ENCODE assay signal across 31 cellular contexts in genomic region chr5:1890296-1890695, GRCh38. TPM values are rescaled to one million over a fixed set of nuclear protein-coding genes. Genes with fewer than 3 reads are reported as not detected.
"Had no signal": no experiment of that assay in that cellular context is flagged by ENCODE, and none has a peak within 500 bp of the region (broad histone marks: within the 10 kb centered on the region; RNA-seq: fewer than 3 reads in every experiment).

No MANE protein-coding gene starts in this region.

- H3K27ac ChIP-seq: heart right ventricle, left lung, neutrophil, parathyroid adenoma, testis, tibial artery had no signal

- H3K4me1 ChIP-seq: left lung, parathyroid adenoma, testis had no signal

- H3K4me3 ChIP-seq: esophagus squamous epithelium, heart right ventricle, left lung, lung, smooth muscle cell, testis, tibial artery had no signal

- H3K36me3 ChIP-seq: esophagus squamous epithelium, heart right ventricle, left lung, neutrophil, tibial artery had no signal

- H3K9ac ChIP-seq: parathyroid adenoma had no signal

- H3K4me3 Mint-ChIP-seq: effector memory CD8-positive, alpha-beta T cell; immature natural killer cell; memory B cell; natural killer cell; stimulated activated memory B cell treated with anti-CD40 and anti-IgM and Interleukin-4, amounts not matched to agents 10 μg/mL and 1 μg/mL and 100 μg/mL, for 72 hours; type B pancreatic cell had no signal

- H2AFZ ChIP-seq: parathyroid adenoma had no signal

- ATAC-seq: effector memory CD8-positive, alpha-beta T cell; heart right ventricle; left lung; sciatic nerve; stimulated activated memory B cell treated with anti-CD40 and anti-IgM and Interleukin-4, amounts not matched to agents 10 μg/mL and 1 μg/mL and 100 μg/mL, for 72 hours; stimulated activated naive CD8-positive, alpha-beta T cell treated with anti-CD3 and anti-CD28 coated beads, Interleukin-15, Interleukin-2, amounts not matched to agents 100 U/mL and 50 U/mL, for 24 hours had no signal

- H3K27me3 ChIP-seq: testis had no signal

- DNase-seq: cortex of kidney; effector memory CD8-positive, alpha-beta T cell; erythroblast; esophagus squamous epithelium; foreskin melanocyte; glutamatergic neuron; heart right ventricle; hippocampal formation; immature natural killer cell; natural killer cell; stimulated activated CD4-positive, alpha-beta T cell treated with anti-CD3 and anti-CD28 coated beads, Interleukin-2, amount 100 ng/mL, for 24 hours; stimulated activated CD4-positive, alpha-beta T cell treated with anti-CD3 and anti-CD28 coated beads, Interleukin-4, amount 100 ng/mL, for 24 hours; stimulated activated naive CD8-positive, alpha-beta T cell treated with anti-CD3 and anti-CD28 coated beads, Interleukin-15, Interleukin-2, amounts not matched to agents 100 U/mL and 50 U/mL, for 24 hours; substantia nigra; testis; tibial artery had no signal

- H3K9me3 ChIP-seq: esophagus squamous epithelium, heart right ventricle, left lung, neutrophil, testis, tibial artery had no signal

- H3K4me2 ChIP-seq: smooth muscle cell had no signal

- H3K27ac Mint-ChIP-seq: effector memory CD8-positive, alpha-beta T cell; immature natural killer cell; memory B cell; natural killer cell; progenitor cell of endocrine pancreas; stimulated activated memory B cell treated with anti-CD40 and anti-IgM and Interleukin-4, amounts not matched to agents 10 μg/mL and 1 μg/mL and 100 μg/mL, for 72 hours; type B pancreatic cell had no signal

- H3K9me3 Mint-ChIP-seq: effector memory CD8-positive, alpha-beta T cell; memory B cell; natural killer cell; stimulated activated memory B cell treated with anti-CD40 and anti-IgM and Interleukin-4, amounts not matched to agents 10 μg/mL and 1 μg/mL and 100 μg/mL, for 72 hours; type B pancreatic cell had no signal

- H3K4me1 Mint-ChIP-seq: immature natural killer cell; memory B cell; natural killer cell; stimulated activated memory B cell treated with anti-CD40 and anti-IgM and Interleukin-4, amounts not matched to agents 10 μg/mL and 1 μg/mL and 100 μg/mL, for 72 hours had no signal

- H3K36me3 Mint-ChIP-seq: immature natural killer cell; natural killer cell; stimulated activated memory B cell treated with anti-CD40 and anti-IgM and Interleukin-4, amounts not matched to agents 10 μg/mL and 1 μg/mL and 100 μg/mL, for 72 hours; type B pancreatic cell had no signal

RNA-seq across cellular contexts. Expression of gene IRX4, which starts 7.6 kb away (rescaled TPM):
- total RNA-seq: dermis microvascular lymphatic vessel endothelial cell, left lung, lung, mononuclear cell, natural killer cell, omental fat pad, sciatic nerve, urinary bladder had no signal
- polyA plus RNA-seq: immature natural killer cell, neural cell, urinary bladder had no signal
